In genomic region chr9:127923046-127923445, GRCh38 we compare ENCODE assay signal across 26 cellular contexts. TPM values are rescaled to one million over a fixed set of nuclear protein-coding genes. Genes with fewer than 3 reads are reported as not detected.
DNase-seq lines count a peak whose midpoint lies in the region; ATAC-seq, FAIRE-seq and TF ChIP-seq lines count a peak whose summit lies in the region.
"Had no signal": no experiment of that assay in that cellular context is flagged by ENCODE, and none has a peak within 500 bp of the region (broad histone marks: within the 10 kb centered on the region; RNA-seq: fewer than 3 reads in every experiment).

No MANE protein-coding gene starts in this region.

- no peak for FAIRE-seq in HepG2 (lab: Jason Lieb, UNC)
- FAIRE-seq: A204.1, bronchial epithelial cell, G401.6, islet of Langerhans had no signal

- TF ChIP-seq POLR2A in HepG2 (IDR thresholded peaks at IDR 0.05; ENCODE audit: insufficient read depth in 1 of 2, low read depth in 2 of 2, low read length in 2 of 2) (no peak), right lobe of liver (IDR thresholded peaks at IDR 0.05) (no peak)

- no peaks in the 10 kb centered on the region for H3K79me2 ChIP-seq in HepG2 (ENCODE audit: insufficient read depth, low read length)
- no peaks in the 10 kb centered on the region for H3K79me2 ChIP-seq in fibroblast of lung (ENCODE audit: control insufficient read depth, insufficient read depth, low read length)

- POLR2A ChIA-PET in HepG2 (lab: Yijun Ruan, JAX) (no interaction called here), RWPE1 (lab: Yijun Ruan, JAX; ENCODE audit: low non-redundant PET) (no interaction called here)

- no peak overlapping the region for H3K27ac ChIP-seq in HepG2 (ENCODE audit: extremely low read length, insufficient read depth, low read length)
- H3K27ac ChIP-seq in right lobe of liver, result no peak overlapping the region
- H3K27ac ChIP-seq in RWPE1, result peak overlapping the region; percentile 71
- peak overlapping the region; percentile 85 for H3K27ac ChIP-seq in fibroblast of lung (ENCODE audit: insufficient read depth, low read length)
- no peak overlapping the region for H3K27ac ChIP-seq in ascending aorta
- H3K27ac ChIP-seq: adrenal gland, C4-2B, lower lobe of right lung, VCaP had no signal

- H3K27me3 ChIP-seq in HepG2 (ENCODE audit: control insufficient read depth in 1 of 2, insufficient read depth in 2 of 2, low read length in 2 of 2), result peaks cover 0 to 24% of the 10 kb centered on the region in 2 experiments; a peak in 2 of 5 replicates
- peaks cover 0 to 6% of the 10 kb centered on the region in 2 donors for H3K27me3 ChIP-seq in right lobe of liver
- H3K27me3 ChIP-seq in fibroblast of lung (ENCODE audit: control insufficient read depth, insufficient read depth, low read length), result no peaks in the 10 kb centered on the region
- H3K27me3 ChIP-seq in ascending aorta, result no peaks in the 10 kb centered on the region

- H3K4me2 ChIP-seq in HepG2 (ENCODE audit: low read depth, low read length) (no peak overlapping the region), fibroblast of lung (ENCODE audit: extremely low read depth, insufficient read depth, low read length) (no peak overlapping the region)

- no peak for TF ChIP-seq CTCF in HepG2 (CRISPR knock-in tag; IDR thresholded peaks at IDR 0.05)
- TF ChIP-seq CTCF in right lobe of liver (IDR thresholded peaks at IDR 0.05), result no peak
- no peak for TF ChIP-seq CTCF in RWPE1 (conservative IDR thresholded peaks at IDR 0.05; ENCODE audit: low read depth)
- TF ChIP-seq CTCF in fibroblast of lung (conservative IDR thresholded peaks at IDR 0.05 in 1 of 2, IDR thresholded peaks at IDR 0.05 in 1 of 2; ENCODE audit: low read depth in 1 of 2, low read length in 2 of 2), result no peak
- no peak for TF ChIP-seq CTCF in ascending aorta (IDR thresholded peaks at IDR 0.05)

- BruUV-seq in HepG2 (replicated peaks; lab: Mats Ljungman, UMichigan), result no TSS peak

- TF ChIP-seq EP300 in HepG2 (IDR thresholded peaks at IDR 0.05; ENCODE audit: low read depth in 2 of 2, low read length in 2 of 2) (no peak), HepG2 (CRISPR knock-in tag; IDR thresholded peaks at IDR 0.05; ENCODE audit: borderline replicate concordance) (no peak)

- H3K4me1 ChIP-seq in HepG2 (ENCODE audit: insufficient read depth, low read length), result peaks cover 36% of the 10 kb centered on the region
- peaks cover 0 to 29% (median 3%) of the 10 kb centered on the region in 4 donors for H3K4me1 ChIP-seq in right lobe of liver
- peaks cover 32% of the 10 kb centered on the region for H3K4me1 ChIP-seq in fibroblast of lung (ENCODE audit: control insufficient read depth, extremely low read depth, insufficient read depth, low read length)
- H3K4me1 ChIP-seq in ascending aorta, result peaks cover 0 to 36% of the 10 kb centered on the region in 2 donors

- no peaks in the 10 kb centered on the region for H4K20me1 ChIP-seq in HepG2 (ENCODE audit: insufficient read depth, low read length)
- no peaks in the 10 kb centered on the region for H4K20me1 ChIP-seq in fibroblast of lung (ENCODE audit: control insufficient read depth, extremely low read depth, insufficient read depth, low read length)

- H3K4me3 ChIP-seq in HepG2 (replicated peaks in 1 of 3; ENCODE audit: insufficient read depth in 1 of 3, low read depth in 2 of 3, low read length in 3 of 3) (no peak overlapping the region), right lobe of liver (no peak overlapping the region), fibroblast of lung (replicated peaks in 1 of 4; ENCODE audit: control extremely low read depth in 1 of 4, insufficient read depth in 1 of 4, low read depth in 3 of 4, low read length in 4 of 4) (no peak overlapping the region), ascending aorta (no peak overlapping the region)
- H3K4me3 ChIP-seq: adrenal gland, lower lobe of right lung had no signal

- no peak overlapping the region for H3K9ac ChIP-seq in HepG2 (ENCODE audit: insufficient read depth, low read depth, low read length)
- no peak overlapping the region for H3K9ac ChIP-seq in fibroblast of lung (ENCODE audit: insufficient read depth, low read length)

- H3K36me3 ChIP-seq in HepG2 (replicated peaks in 1 of 2; ENCODE audit: control insufficient read depth in 1 of 2, insufficient read depth in 2 of 2, low read length in 2 of 2) (no peaks in the 10 kb centered on the region), right lobe of liver (no peaks in the 10 kb centered on the region), fibroblast of lung (ENCODE audit: control insufficient read depth, insufficient read depth, low read length) (no peaks in the 10 kb centered on the region), ascending aorta (no peaks in the 10 kb centered on the region)
- H3K36me3 ChIP-seq: adrenal gland had no signal

- H3K9me3 ChIP-seq in HepG2 (ENCODE audit: low read length) (no peaks in the 10 kb centered on the region), right lobe of liver (no peaks in the 10 kb centered on the region), fibroblast of lung (ENCODE audit: control insufficient read depth, insufficient read depth, low read depth, low read length) (no peaks in the 10 kb centered on the region), ascending aorta (no peaks in the 10 kb centered on the region)
- H3K9me3 ChIP-seq: adrenal gland, lower lobe of right lung had no signal

- in situ Hi-C loops in HepG2 (cut with HindIII; ENCODE audit: extremely low pct_ligation_motif_present, low pct_unique_long_range_greater_than_20kb), result loop anchor here (10.0 kb wide), 1 partner anchor 418 kb away; no protein-coding TSS in a partner anchor

- intact Hi-C loops in HepG2 (cut with micrococcal nuclease; ENCODE audit: unreplicated experiment) (no loop called here), right lobe of liver (cut with DNase I) (loop anchor here (5.0 to 10.0 kb wide), 3 partner anchors 186 to 418 kb away; partner anchors contain the start of gene TOR2A (in 1 of the 2)), ascending aorta (cut with DNase I) (loop anchor here (10.0 kb wide), 1 partner anchor 418 kb away; no protein-coding TSS in a partner anchor)

- no peak for TF ChIP-seq RAD21 in HepG2 (CRISPR knock-in tag; IDR thresholded peaks at IDR 0.05)

- ATAC-seq in HepG2, result no peak
- ATAC-seq in right lobe of liver, result no peak
- no peak for ATAC-seq in left lobe of liver
- ATAC-seq: lower lobe of right lung had no signal

- CTCF ChIA-PET in HepG2 (lab: Yijun Ruan, JAX; ENCODE audit: low intra/inter-chr PET ratio, low total read pairs), result no interaction called here
- CTCF ChIA-PET in RWPE1 (lab: Yijun Ruan, JAX), result interaction anchor here (0.6 to 3.1 kb wide), 4 partner anchors 9 to 188 kb away, joined by 3 to 15 read pairs (median 4); partner anchors contain the start of gene TOR2A

- no peak overlapping the region for H2AFZ ChIP-seq in HepG2 (ENCODE audit: low read length)
- H2AFZ ChIP-seq in fibroblast of lung (ENCODE audit: low read length), result no peak overlapping the region

- 20% methylated on average over 6 of the region's 6 CpGs for WGBS in HepG2 (ENCODE audit: low lambda C conversion rate)
- WGBS in right lobe of liver (ENCODE audit: insufficient coverage, low coverage, low lambda C conversion rate, missing lambda C conversion rate), result 24% methylated on average over 6 of the region's 6 CpGs

- DNase-seq in HepG2 (ENCODE audit: low spot score) (no peak), right lobe of liver (no peak), RWPE1 (ENCODE audit: low spot score) (no peak), fibroblast of lung (ENCODE audit: low read depth in 2 of 2) (no peak), NOMO-1 (lab: John Stamatoyannopoulos, UW; ENCODE audit: unreplicated experiment in 2 of 2) (no peak), ascending aorta (ENCODE audit: low spot score in 2 of 2) (no peak), AML-193 (lab: John Stamatoyannopoulos, UW) (no peak), left lobe of liver (ENCODE audit: low spot score) (no peak)
- DNase-seq: activated CD4-positive, alpha-beta T cell treated with anti-CD3 and anti-CD28 coated beads, Interleukin-2, amount 50 U/mL, for 4 hours; activated gamma-delta T cell treated with Interleukin-2 at 50 U/mL for 16 hours; activated T-cell treated with anti-CD3 and anti-CD28 coated beads for 4 hours; cortex of kidney; Karpas-422; lower lobe of right lung; NCI-H1092 treated with DMSO at 0.1 percent for 48 hours; NCI-H2107; NCI-H526; retina; SHP77 treated with DMSO at 0.1 percent for 48 hours had no signal

RNA-seq across cellular contexts. Expression of gene ST6GALNAC4, which starts 6.2 kb away (rescaled TPM):
- 14.8 and 18.8 TPM in 2 replicates for total RNA-seq in HepG2 (2016; rRNA removed; fragmentation: Illumina TruSeq; extraction: Trizol)
- 35.6 and 43.0 TPM in 2 replicates for total RNA-seq in HepG2 (2016; cell fraction: cytosol; rRNA removed; fragmentation: Illumina TruSeq; extraction: Trizol; ENCODE audit: low read depth)
- total RNA-seq in HepG2 (2016; cell fraction: insoluble cytoplasmic fraction; rRNA removed; fragmentation: Illumina TruSeq; extraction: Trizol), result 13.0 and 19.7 TPM in 2 replicates
- total RNA-seq in HepG2 (2016; cell fraction: membrane; rRNA removed; fragmentation: Illumina TruSeq; extraction: Trizol), result 47.7 and 65.6 TPM in 2 replicates
- 12.8 and 17.5 TPM in 2 replicates for total RNA-seq in HepG2 (2016; cell fraction: nucleus; rRNA removed; fragmentation: Illumina TruSeq; extraction: Trizol)
- polyA plus RNA-seq in HepG2 (2011; rRNA removed), result 27.7 and 36.4 TPM in 2 replicates
- polyA plus RNA-seq in HepG2 (2011; cell fraction: cytosol; rRNA removed), result 26.2 and 47.9 TPM in 2 replicates
- polyA plus RNA-seq in HepG2 (2011; cell fraction: nucleus; rRNA removed), result 41.2 and 43.3 TPM in 2 replicates
- 14.8 and 21.6 TPM in 2 replicates for polyA plus RNA-seq in HepG2 (2012)
- polyA plus RNA-seq in HepG2 (2016; cell fraction: cytosol; fragmentation: Illumina TruSeq; extraction: Trizol; ENCODE audit: low read depth), result 55.5 and 75.3 TPM in 2 replicates
- polyA plus RNA-seq in HepG2 (2016; cell fraction: insoluble cytoplasmic fraction; fragmentation: Illumina TruSeq; extraction: Trizol; ENCODE audit: low read depth), result 20.6 and 23.9 TPM in 2 replicates
- 69.4 and 78.8 TPM in 2 replicates for polyA plus RNA-seq in HepG2 (2016; cell fraction: membrane; fragmentation: Illumina TruSeq; extraction: Trizol; ENCODE audit: low read depth)
- 25.2 and 32.3 TPM in 2 replicates for polyA plus RNA-seq in HepG2 (2016; cell fraction: nucleus; fragmentation: Illumina TruSeq; extraction: Trizol; ENCODE audit: insufficient read depth, low read depth)
- 74.4 and 118 TPM in 2 replicates for polyA minus RNA-seq in HepG2 (2011; rRNA and poly(A)+ RNA removed; ENCODE audit: low replicate concordance)
- 40.0 and 42.1 TPM in 2 replicates for polyA minus RNA-seq in HepG2 (2011; cell fraction: cytosol; rRNA and poly(A)+ RNA removed)
- 15.6 and 17.8 TPM in 2 replicates for polyA minus RNA-seq in HepG2 (2011; cell fraction: nucleus; rRNA and poly(A)+ RNA removed)
- 10 to 100 TPM in 3 of 6 experiments, 1 to 10 TPM in 3; 3.2 to 23.8 (median 11.2) TPM for total RNA-seq in right lobe of liver
- 28.1 and 32.6 TPM in 2 replicates for total RNA-seq in fibroblast of lung
- 16.4 and 18.4 TPM in 2 replicates for polyA plus RNA-seq in fibroblast of lung
- polyA plus RNA-seq in fibroblast of lung (2012), result 24.3 and 33.4 TPM in 2 replicates
- 33.5 and 37.8 TPM in 2 replicates for polyA minus RNA-seq in fibroblast of lung (ENCODE audit: low replicate concordance)
- 134 TPM for total RNA-seq in ascending aorta
- 5.9 TPM for total RNA-seq in left lobe of liver

RNA-seq across cellular contexts. Expression of gene PIP5KL1, which starts 7.5 kb away (rescaled TPM):
- total RNA-seq in HepG2 (2016; rRNA removed; fragmentation: Illumina TruSeq; extraction: Trizol) (0.20 TPM in 1 of 2 replicates, not detected in the other), right lobe of liver (under 1 TPM in 3 of 6 experiments, not detected in 3; 0.58 to 0.81 (median 0.70) TPM), fibroblast of lung (0.77 and 2.5 TPM in 2 replicates), ascending aorta (not detected), left lobe of liver (0.40 TPM)
- total RNA-seq in HepG2 (2016; cell fraction: cytosol; rRNA removed; fragmentation: Illumina TruSeq; extraction: Trizol; ENCODE audit: low read depth), result 0.51 TPM in 1 of 2 replicates, not detected in the other
- 0.15 TPM in 1 of 2 replicates, not detected in the other for total RNA-seq in HepG2 (2016; cell fraction: insoluble cytoplasmic fraction; rRNA removed; fragmentation: Illumina TruSeq; extraction: Trizol)
- not detected in 2 replicates for total RNA-seq in HepG2 (2016; cell fraction: membrane; rRNA removed; fragmentation: Illumina TruSeq; extraction: Trizol)
- 0.56 TPM in 1 of 2 replicates, not detected in the other for total RNA-seq in HepG2 (2016; cell fraction: nucleus; rRNA removed; fragmentation: Illumina TruSeq; extraction: Trizol)
- polyA plus RNA-seq in HepG2 (2011; rRNA removed) (0.44 and 0.49 TPM in 2 replicates), fibroblast of lung (0.84 and 1.9 TPM in 2 replicates)
- polyA plus RNA-seq in HepG2 (2011; cell fraction: cytosol; rRNA removed), result 0.17 and 0.32 TPM in 2 replicates
- polyA plus RNA-seq in HepG2 (2011; cell fraction: nucleus; rRNA removed), result 5.3 and 9.9 TPM in 2 replicates
- 0.32 and 0.67 TPM in 2 replicates for polyA plus RNA-seq in HepG2 (2012)
- 0.24 TPM in 1 of 2 replicates, not detected in the other for polyA plus RNA-seq in HepG2 (2016; cell fraction: cytosol; fragmentation: Illumina TruSeq; extraction: Trizol; ENCODE audit: low read depth)
- not detected in 2 replicates for polyA plus RNA-seq in HepG2 (2016; cell fraction: insoluble cytoplasmic fraction; fragmentation: Illumina TruSeq; extraction: Trizol; ENCODE audit: low read depth)
- not detected in 2 replicates for polyA plus RNA-seq in HepG2 (2016; cell fraction: membrane; fragmentation: Illumina TruSeq; extraction: Trizol; ENCODE audit: low read depth)
- polyA plus RNA-seq in HepG2 (2016; cell fraction: nucleus; fragmentation: Illumina TruSeq; extraction: Trizol; ENCODE audit: insufficient read depth, low read depth), result 1.1 TPM in 1 of 2 replicates, not detected in the other
- 0.72 and 1.4 TPM in 2 replicates for polyA minus RNA-seq in HepG2 (2011; rRNA and poly(A)+ RNA removed; ENCODE audit: low replicate concordance)
- 0.88 TPM in 1 of 2 replicates, not detected in the other for polyA minus RNA-seq in HepG2 (2011; cell fraction: cytosol; rRNA and poly(A)+ RNA removed)
- polyA minus RNA-seq in HepG2 (2011; cell fraction: nucleus; rRNA and poly(A)+ RNA removed), result 1.3 and 2.2 TPM in 2 replicates
- 2.0 and 3.6 TPM in 2 replicates for polyA plus RNA-seq in fibroblast of lung (2012)
- polyA minus RNA-seq in fibroblast of lung (ENCODE audit: low replicate concordance), result 2.9 TPM in 1 of 2 replicates, not detected in the other

RNA-seq across cellular contexts. Expression of gene DPM2, which starts 14.6 kb away (rescaled TPM):
- total RNA-seq in HepG2 (2016; rRNA removed; fragmentation: Illumina TruSeq; extraction: Trizol) (17.5 and 24.8 TPM in 2 replicates), right lobe of liver (10 to 100 TPM; 10.6 to 19.1 (median 13.9) TPM), fibroblast of lung (8.5 and 11.7 TPM in 2 replicates), ascending aorta (18.2 TPM), left lobe of liver (12.4 TPM)
- 20.0 and 27.3 TPM in 2 replicates for total RNA-seq in HepG2 (2016; cell fraction: cytosol; rRNA removed; fragmentation: Illumina TruSeq; extraction: Trizol; ENCODE audit: low read depth)
- total RNA-seq in HepG2 (2016; cell fraction: insoluble cytoplasmic fraction; rRNA removed; fragmentation: Illumina TruSeq; extraction: Trizol), result 14.9 and 23.0 TPM in 2 replicates
- 31.4 and 35.9 TPM in 2 replicates for total RNA-seq in HepG2 (2016; cell fraction: membrane; rRNA removed; fragmentation: Illumina TruSeq; extraction: Trizol)
- 18.6 and 22.0 TPM in 2 replicates for total RNA-seq in HepG2 (2016; cell fraction: nucleus; rRNA removed; fragmentation: Illumina TruSeq; extraction: Trizol)
- polyA plus RNA-seq in HepG2 (2011; rRNA removed) (35.3 and 38.6 TPM in 2 replicates), fibroblast of lung (24.1 and 36.2 TPM in 2 replicates)
- 30.5 and 35.2 TPM in 2 replicates for polyA plus RNA-seq in HepG2 (2011; cell fraction: cytosol; rRNA removed)
- polyA plus RNA-seq in HepG2 (2011; cell fraction: nucleus; rRNA removed), result 36.6 and 37.4 TPM in 2 replicates
- 21.4 and 25.3 TPM in 2 replicates for polyA plus RNA-seq in HepG2 (2012)
- 32.5 and 40.9 TPM in 2 replicates for polyA plus RNA-seq in HepG2 (2016; cell fraction: cytosol; fragmentation: Illumina TruSeq; extraction: Trizol; ENCODE audit: low read depth)
- 30.7 and 34.8 TPM in 2 replicates for polyA plus RNA-seq in HepG2 (2016; cell fraction: insoluble cytoplasmic fraction; fragmentation: Illumina TruSeq; extraction: Trizol; ENCODE audit: low read depth)
- 49.8 and 53.8 TPM in 2 replicates for polyA plus RNA-seq in HepG2 (2016; cell fraction: membrane; fragmentation: Illumina TruSeq; extraction: Trizol; ENCODE audit: low read depth)
- polyA plus RNA-seq in HepG2 (2016; cell fraction: nucleus; fragmentation: Illumina TruSeq; extraction: Trizol; ENCODE audit: insufficient read depth, low read depth), result 49.9 and 52.5 TPM in 2 replicates
- polyA minus RNA-seq in HepG2 (2011; rRNA and poly(A)+ RNA removed; ENCODE audit: low replicate concordance), result 68.5 and 193 TPM in 2 replicates
- 12.9 and 15.4 TPM in 2 replicates for polyA minus RNA-seq in HepG2 (2011; cell fraction: cytosol; rRNA and poly(A)+ RNA removed)
- polyA minus RNA-seq in HepG2 (2011; cell fraction: nucleus; rRNA and poly(A)+ RNA removed), result 34.8 and 35.4 TPM in 2 replicates
- polyA plus RNA-seq in fibroblast of lung (2012), result 33.2 and 44.8 TPM in 2 replicates
- 67.0 and 102 TPM in 2 replicates for polyA minus RNA-seq in fibroblast of lung (ENCODE audit: low replicate concordance)

RNA-seq across cellular contexts. Expression of gene ST6GALNAC6, which starts 23.6 kb away (rescaled TPM):
- total RNA-seq in HepG2 (2016; rRNA removed; fragmentation: Illumina TruSeq; extraction: Trizol) (16.7 and 18.5 TPM in 2 replicates), right lobe of liver (10 to 100 TPM; 22.5 to 40.3 (median 29.8) TPM), fibroblast of lung (60.9 and 69.5 TPM in 2 replicates), ascending aorta (172 TPM), left lobe of liver (35.2 TPM)
- total RNA-seq in HepG2 (2016; cell fraction: cytosol; rRNA removed; fragmentation: Illumina TruSeq; extraction: Trizol; ENCODE audit: low read depth), result 13.5 and 13.9 TPM in 2 replicates
- 11.7 and 18.2 TPM in 2 replicates for total RNA-seq in HepG2 (2016; cell fraction: insoluble cytoplasmic fraction; rRNA removed; fragmentation: Illumina TruSeq; extraction: Trizol)
- 42.0 and 46.1 TPM in 2 replicates for total RNA-seq in HepG2 (2016; cell fraction: membrane; rRNA removed; fragmentation: Illumina TruSeq; extraction: Trizol)
- total RNA-seq in HepG2 (2016; cell fraction: nucleus; rRNA removed; fragmentation: Illumina TruSeq; extraction: Trizol), result 13.4 and 15.1 TPM in 2 replicates
- polyA plus RNA-seq in HepG2 (2011; rRNA removed) (65.4 and 103 TPM in 2 replicates), fibroblast of lung (53.3 and 56.0 TPM in 2 replicates)
- 63.0 and 69.3 TPM in 2 replicates for polyA plus RNA-seq in HepG2 (2011; cell fraction: cytosol; rRNA removed)
- 134 and 138 TPM in 2 replicates for polyA plus RNA-seq in HepG2 (2011; cell fraction: nucleus; rRNA removed)
- 36.1 and 53.0 TPM in 2 replicates for polyA plus RNA-seq in HepG2 (2012)
- 33.4 and 37.1 TPM in 2 replicates for polyA plus RNA-seq in HepG2 (2016; cell fraction: cytosol; fragmentation: Illumina TruSeq; extraction: Trizol; ENCODE audit: low read depth)
- 18.0 and 19.3 TPM in 2 replicates for polyA plus RNA-seq in HepG2 (2016; cell fraction: insoluble cytoplasmic fraction; fragmentation: Illumina TruSeq; extraction: Trizol; ENCODE audit: low read depth)
- 54.8 and 59.0 TPM in 2 replicates for polyA plus RNA-seq in HepG2 (2016; cell fraction: membrane; fragmentation: Illumina TruSeq; extraction: Trizol; ENCODE audit: low read depth)
- polyA plus RNA-seq in HepG2 (2016; cell fraction: nucleus; fragmentation: Illumina TruSeq; extraction: Trizol; ENCODE audit: insufficient read depth, low read depth), result 32.9 and 35.5 TPM in 2 replicates
- polyA minus RNA-seq in HepG2 (2011; rRNA and poly(A)+ RNA removed; ENCODE audit: low replicate concordance), result 41.6 and 91.9 TPM in 2 replicates
- polyA minus RNA-seq in HepG2 (2011; cell fraction: cytosol; rRNA and poly(A)+ RNA removed), result 15.4 and 21.1 TPM in 2 replicates
- 22.4 and 22.6 TPM in 2 replicates for polyA minus RNA-seq in HepG2 (2011; cell fraction: nucleus; rRNA and poly(A)+ RNA removed)
- 74.8 and 76.3 TPM in 2 replicates for polyA plus RNA-seq in fibroblast of lung (2012)
- 129 and 139 TPM in 2 replicates for polyA minus RNA-seq in fibroblast of lung (ENCODE audit: low replicate concordance)

RNA-seq across cellular contexts. Expression of gene AK1, which starts 45.6 kb away (rescaled TPM):
- total RNA-seq in HepG2 (2016; rRNA removed; fragmentation: Illumina TruSeq; extraction: Trizol), result 25.7 and 32.8 TPM in 2 replicates
- total RNA-seq in HepG2 (2016; cell fraction: cytosol; rRNA removed; fragmentation: Illumina TruSeq; extraction: Trizol; ENCODE audit: low read depth), result 12.5 and 17.4 TPM in 2 replicates
- 27.8 and 33.7 TPM in 2 replicates for total RNA-seq in HepG2 (2016; cell fraction: insoluble cytoplasmic fraction; rRNA removed; fragmentation: Illumina TruSeq; extraction: Trizol)
- 18.2 and 19.8 TPM in 2 replicates for total RNA-seq in HepG2 (2016; cell fraction: membrane; rRNA removed; fragmentation: Illumina TruSeq; extraction: Trizol)
- total RNA-seq in HepG2 (2016; cell fraction: nucleus; rRNA removed; fragmentation: Illumina TruSeq; extraction: Trizol), result 13.7 and 15.3 TPM in 2 replicates
- 19.1 and 28.5 TPM in 2 replicates for polyA plus RNA-seq in HepG2 (2011; rRNA removed)
- 29.9 and 38.0 TPM in 2 replicates for polyA plus RNA-seq in HepG2 (2011; cell fraction: cytosol; rRNA removed)
- polyA plus RNA-seq in HepG2 (2011; cell fraction: nucleus; rRNA removed), result 34.1 and 55.6 TPM in 2 replicates
- polyA plus RNA-seq in HepG2 (2012), result 17.5 and 23.3 TPM in 2 replicates
- 28.9 and 48.9 TPM in 2 replicates for polyA plus RNA-seq in HepG2 (2016; cell fraction: cytosol; fragmentation: Illumina TruSeq; extraction: Trizol; ENCODE audit: low read depth)
- polyA plus RNA-seq in HepG2 (2016; cell fraction: insoluble cytoplasmic fraction; fragmentation: Illumina TruSeq; extraction: Trizol; ENCODE audit: low read depth), result 44.7 and 50.7 TPM in 2 replicates
- 31.6 and 41.6 TPM in 2 replicates for polyA plus RNA-seq in HepG2 (2016; cell fraction: membrane; fragmentation: Illumina TruSeq; extraction: Trizol; ENCODE audit: low read depth)
- 39.2 and 40.7 TPM in 2 replicates for polyA plus RNA-seq in HepG2 (2016; cell fraction: nucleus; fragmentation: Illumina TruSeq; extraction: Trizol; ENCODE audit: insufficient read depth, low read depth)
- polyA minus RNA-seq in HepG2 (2011; rRNA and poly(A)+ RNA removed; ENCODE audit: low replicate concordance), result 3.6 and 45.8 TPM in 2 replicates
- 3.8 and 5.4 TPM in 2 replicates for polyA minus RNA-seq in HepG2 (2011; cell fraction: cytosol; rRNA and poly(A)+ RNA removed)
- polyA minus RNA-seq in HepG2 (2011; cell fraction: nucleus; rRNA and poly(A)+ RNA removed), result 1.7 and 4.1 TPM in 2 replicates
- 10 to 100 TPM; 31.4 to 78.6 (median 51.7) TPM for total RNA-seq in right lobe of liver
- 46.7 and 47.6 TPM in 2 replicates for total RNA-seq in fibroblast of lung
- 73.1 and 80.6 TPM in 2 replicates for polyA plus RNA-seq in fibroblast of lung
- 139 and 154 TPM in 2 replicates for polyA plus RNA-seq in fibroblast of lung (2012)
- 75.8 and 109 TPM in 2 replicates for polyA minus RNA-seq in fibroblast of lung (ENCODE audit: low replicate concordance)
- 64.5 TPM for total RNA-seq in ascending aorta
- total RNA-seq in left lobe of liver, result 42.6 TPM

Comparison
In these comparisons a context has a peak if more than half of its experiments do, and no peak if none do; other contexts are left out.
1. H3K27ac ChIP-seq: peak in RWPE1 (single experiment) and fibroblast of lung (single experiment); none in HepG2 (single experiment), right lobe of liver (0 of 3) and ascending aorta (0 of 2).